In genomic region chr16:87637357-87637756, GRCh38 we compare ENCODE assay signal across 26 cellular contexts. TPM values are rescaled to one million over a fixed set of nuclear protein-coding genes. Genes with fewer than 3 reads are reported as not detected.
"Had no signal": no experiment of that assay in that cellular context is flagged by ENCODE, and none has a peak within 500 bp of the region (broad histone marks: within the 10 kb centered on the region; RNA-seq: fewer than 3 reads in every experiment).

No MANE protein-coding gene starts in this region.

- H3K9me3 Mint-ChIP-seq: endodermal cell had no signal

- H3K27me3 ChIP-seq: thyroid gland had no signal

- H3K4me1 ChIP-seq: neural progenitor cell had no signal

- H3K36me3 Mint-ChIP-seq: naive thymus-derived CD4-positive, alpha-beta T cell; neural progenitor cell had no signal

- H3K27ac ChIP-seq: epithelial cell of prostate, gastrocnemius medialis, neural progenitor cell, parathyroid adenoma, stomach, thyroid gland had no signal

- H2AFZ ChIP-seq: neural progenitor cell had no signal

- H3K4me2 ChIP-seq: neural progenitor cell had no signal

- H3K9me3 ChIP-seq: gastrocnemius medialis, stomach, thyroid gland had no signal

- H3K4me3 Mint-ChIP-seq: endodermal cell, nephron, neural progenitor cell had no signal

- H3K36me3 ChIP-seq: gastrocnemius medialis, neural progenitor cell, stomach, thyroid gland had no signal

- H3K27ac Mint-ChIP-seq: endodermal cell, nephron, neural progenitor cell, progenitor cell of endocrine pancreas had no signal

- H3K27me3 Mint-ChIP-seq: progenitor cell of endocrine pancreas had no signal

- ATAC-seq: gastrocnemius medialis; naive thymus-derived CD4-positive, alpha-beta T cell had no signal

- FAIRE-seq: colon, keratinocyte, small intestine had no signal

- H3K4me3 ChIP-seq: gastrocnemius medialis, lung, neural progenitor cell, stomach, thyroid gland had no signal

- H3K4me1 Mint-ChIP-seq: nephron had no signal

- DNase-seq: dorsolateral prefrontal cortex; effector CD4-positive, alpha-beta T cell; endodermal cell; foreskin fibroblast; gastrocnemius medialis; head of caudate nucleus; mesendoderm; midbrain; naive thymus-derived CD4-positive, alpha-beta T cell; small intestine; stimulated activated CD4-positive, alpha-beta T cell treated with anti-CD3 and anti-CD28 coated beads, Interleukin-1b, Interleukin-23, amount 100 ng/mL, for 48 hours; stimulated activated CD4-positive, alpha-beta T cell treated with anti-CD3 and anti-CD28 coated beads, Interleukin-4, amount 100 ng/mL, for 1 hour; stimulated activated CD8-positive, alpha-beta memory T cell treated with anti-CD3 and anti-CD28 coated beads, Interleukin-4, amount 100 ng/mL, for 48 hours; stimulated activated naive CD4-positive, alpha-beta T cell treated with Interleukin-2 at 50 U/mL for 16 hours; stomach; thyroid gland; trophoblast cell had no signal

- H3K9ac ChIP-seq: neural progenitor cell, parathyroid adenoma had no signal

RNA-seq across cellular contexts. Expression of gene JPH3, which starts 35.0 kb away (rescaled TPM):
- total RNA-seq: gastrocnemius medialis; naive thymus-derived CD4-positive, alpha-beta T cell; osteoblast had no signal
- polyA plus RNA-seq: keratinocyte; naive thymus-derived CD4-positive, alpha-beta T cell had no signal
